22 cellular contexts compared by ENCODE assay signal in genomic region chr14:92558319-92558718, GRCh38. TPM values are rescaled to one million over a fixed set of nuclear protein-coding genes. Genes with fewer than 3 reads are reported as not detected.
DNase-seq lines count a peak whose midpoint lies in the region; ATAC-seq, FAIRE-seq and TF ChIP-seq lines count a peak whose summit lies in the region.
"Had no signal": no experiment of that assay in that cellular context is flagged by ENCODE, and none has a peak within 500 bp of the region (broad histone marks: within the 10 kb centered on the region; RNA-seq: fewer than 3 reads in every experiment).

No MANE protein-coding gene starts in this region.

- 88% methylated on average over 1 of the region's 1 CpG; no CpG with 5 or more reads in 1 of the 2 experiments for WGBS in endodermal cell (ENCODE audit: insufficient coverage in 1 of 2, insufficient read length in 1 of 2), 2 experiments
- WGBS in pancreas, 2 donors, result 54 to 63% methylated on average over 1 of the region's 1 CpG

- H3K27ac Mint-ChIP-seq in activated T-cell treated with anti-CD3 and anti-CD28 coated beads, Interleukin-2, amount 50 U/mL, for 24 hours, result peak overlapping the region; percentile 50
- peak overlapping the region; percentile 29 for H3K27ac Mint-ChIP-seq in activated T-helper 17 cell treated with anti-CD3 and anti-CD28 coated beads, Interleukin-2, amount 50 U/mL, for 72 hours
- H3K27ac Mint-ChIP-seq in endodermal cell (no peak overlapping the region), CD14-positive monocyte (peak overlapping the region in 1 of 7 donors; percentile 44)

- no peak overlapping the region for H3K4me3 ChIP-seq in endodermal cell (ENCODE audit: low read length)
- H3K4me3 ChIP-seq in pancreas, result no peak overlapping the region
- H3K4me3 ChIP-seq: GM23248 had no signal

- FAIRE-seq in pancreas (lab: Jason Lieb, UNC), result no peak
- FAIRE-seq: A204.1, GM18507 had no signal

- H3K27ac ChIP-seq in endodermal cell (ENCODE audit: low read depth, low read length) (no peak overlapping the region), pancreas (no peak overlapping the region)
- H3K27ac ChIP-seq: GM23248 had no signal

- no peaks in the 10 kb centered on the region for H3K27me3 Mint-ChIP-seq in activated T-cell treated with anti-CD3 and anti-CD28 coated beads, Interleukin-2, amount 50 U/mL, for 24 hours
- H3K27me3 Mint-ChIP-seq in activated T-cell treated with anti-CD3 and anti-CD28 coated beads, Interleukin-2, amount 50 U/mL, for 4 hours (ENCODE audit: low read depth), result no peaks in the 10 kb centered on the region
- H3K27me3 Mint-ChIP-seq in activated T-helper 17 cell treated with anti-CD3 and anti-CD28 coated beads, Interleukin-2, amount 50 U/mL, for 72 hours, result no peaks in the 10 kb centered on the region
- H3K27me3 Mint-ChIP-seq in endodermal cell (ENCODE audit: insufficient read depth), result no peaks in the 10 kb centered on the region
- H3K27me3 Mint-ChIP-seq in CD14-positive monocyte (ENCODE audit: low read depth in 3 of 3), result peaks cover 7 to 18% (median 9%) of the 10 kb centered on the region in 3 donors

- H3K9me3 ChIP-seq in endodermal cell (ENCODE audit: control insufficient read depth, low read length) (no peaks in the 10 kb centered on the region), pancreas (no peaks in the 10 kb centered on the region)
- H3K9me3 ChIP-seq: Caco-2 had no signal

- no peaks in the 10 kb centered on the region for H3K4me1 ChIP-seq in endodermal cell (ENCODE audit: control insufficient read depth, insufficient read depth, low read length)
- H3K4me1 ChIP-seq in pancreas, result no peaks in the 10 kb centered on the region

- H3K27me3 ChIP-seq in endodermal cell (ENCODE audit: control insufficient read depth, insufficient read depth, low read length, poor library complexity, severe bottlenecking), result no peaks in the 10 kb centered on the region
- no peaks in the 10 kb centered on the region for H3K27me3 ChIP-seq in pancreas

- H3K9ac ChIP-seq in endodermal cell (ENCODE audit: extremely low read depth, low read length, poor library complexity, severe bottlenecking), result no peak overlapping the region
- H3K9ac ChIP-seq: GM23248 had no signal

- H3K9me3 Mint-ChIP-seq in activated T-cell treated with anti-CD3 and anti-CD28 coated beads, Interleukin-2, amount 50 U/mL, for 24 hours, result no peaks in the 10 kb centered on the region
- H3K9me3 Mint-ChIP-seq in activated T-cell treated with anti-CD3 and anti-CD28 coated beads, Interleukin-2, amount 50 U/mL, for 4 hours, result no peaks in the 10 kb centered on the region
- H3K9me3 Mint-ChIP-seq in activated T-helper 17 cell treated with anti-CD3 and anti-CD28 coated beads, Interleukin-2, amount 50 U/mL, for 72 hours, result no peaks in the 10 kb centered on the region
- H3K9me3 Mint-ChIP-seq in endodermal cell (no peaks in the 10 kb centered on the region), CD14-positive monocyte (no peaks in the 10 kb centered on the region)

- intact Hi-C loops in pancreas (cut with DNase I), result no loop called here
- intact Hi-C loops in CD14-positive monocyte (cut with micrococcal nuclease), result no loop called here

- no peak for ATAC-seq in activated T-cell treated with anti-CD3 and anti-CD28 coated beads, Interleukin-2, amount 50 U/mL, for 4 hours
- ATAC-seq in activated T-helper 17 cell treated with anti-CD3 and anti-CD28 coated beads, Interleukin-2, amount 50 U/mL, for 72 hours (replicated peaks), result peak; percentile 36
- ATAC-seq in pancreas (no peak), GM21576 (IDR thresholded peaks at IDR 0.05; ENCODE audit: unreplicated experiment) (no peak)

- peaks cover 85% of the 10 kb centered on the region for H3K4me1 Mint-ChIP-seq in activated T-cell treated with anti-CD3 and anti-CD28 coated beads, Interleukin-2, amount 50 U/mL, for 24 hours (ENCODE audit: low read depth)
- peaks cover 53% of the 10 kb centered on the region for H3K4me1 Mint-ChIP-seq in activated T-cell treated with anti-CD3 and anti-CD28 coated beads, Interleukin-2, amount 50 U/mL, for 4 hours (ENCODE audit: low read depth)
- peaks cover 25% of the 10 kb centered on the region for H3K4me1 Mint-ChIP-seq in activated T-helper 17 cell treated with anti-CD3 and anti-CD28 coated beads, Interleukin-2, amount 50 U/mL, for 72 hours
- H3K4me1 Mint-ChIP-seq in endodermal cell, result no peaks in the 10 kb centered on the region
- peaks cover 35% of the 10 kb centered on the region for H3K4me1 Mint-ChIP-seq in CD14-positive monocyte

- no peaks in the 10 kb centered on the region for H3K36me3 ChIP-seq in endodermal cell (ENCODE audit: control insufficient read depth, insufficient read depth, low read length)
- no peaks in the 10 kb centered on the region for H3K36me3 ChIP-seq in pancreas

- peaks cover 52% of the 10 kb centered on the region for H3K36me3 Mint-ChIP-seq in activated T-cell treated with anti-CD3 and anti-CD28 coated beads, Interleukin-2, amount 50 U/mL, for 24 hours (ENCODE audit: low read depth)
- peaks cover 6% of the 10 kb centered on the region for H3K36me3 Mint-ChIP-seq in activated T-cell treated with anti-CD3 and anti-CD28 coated beads, Interleukin-2, amount 50 U/mL, for 4 hours (ENCODE audit: insufficient read depth)
- peaks cover 14% of the 10 kb centered on the region for H3K36me3 Mint-ChIP-seq in activated T-helper 17 cell treated with anti-CD3 and anti-CD28 coated beads, Interleukin-2, amount 50 U/mL, for 72 hours (ENCODE audit: low read depth)
- H3K36me3 Mint-ChIP-seq in endodermal cell (ENCODE audit: low read depth) (no peaks in the 10 kb centered on the region), CD14-positive monocyte (peaks cover 73 to 80% of the 10 kb centered on the region in 2 donors)

- no peak overlapping the region for H3K4me3 Mint-ChIP-seq in activated T-cell treated with anti-CD3 and anti-CD28 coated beads, Interleukin-2, amount 50 U/mL, for 24 hours
- H3K4me3 Mint-ChIP-seq in activated T-cell treated with anti-CD3 and anti-CD28 coated beads, Interleukin-2, amount 50 U/mL, for 4 hours, result no peak overlapping the region
- H3K4me3 Mint-ChIP-seq in activated T-helper 17 cell treated with anti-CD3 and anti-CD28 coated beads, Interleukin-2, amount 50 U/mL, for 72 hours, result no peak overlapping the region
- H3K4me3 Mint-ChIP-seq in endodermal cell (no peak overlapping the region), CD14-positive monocyte (no peak overlapping the region)

- TF ChIP-seq CTCF in GM12872 (IDR thresholded peaks at IDR 0.05; ENCODE audit: insufficient read depth, low read depth, low read length), result peak; percentile 25; the same call in 1 of the 3 replicates
- peak; percentile 24 for TF ChIP-seq CTCF in endodermal cell (conservative IDR thresholded peaks at IDR 0.05)
- TF ChIP-seq CTCF in pancreas (IDR thresholded peaks at IDR 0.05), result no peak
- no peak for TF ChIP-seq CTCF in CD14-positive monocyte (IDR thresholded peaks at IDR 0.05)

- DNase-seq in activated T-cell treated with anti-CD3 and anti-CD28 coated beads, Interleukin-2, amount 50 U/mL, for 24 hours, result no peak
- no peak for DNase-seq in activated T-cell treated with anti-CD3 and anti-CD28 coated beads, Interleukin-2, amount 50 U/mL, for 4 hours
- no peak for DNase-seq in endodermal cell
- no peak for DNase-seq in pancreas
- no peak for DNase-seq in CD14-positive monocyte (ENCODE audit: low spot score)
- DNase-seq: C1 segment of cervical spinal cord, Caco-2, DMS153, EL, GM23248, NCI-H1105, NCI-H1694 treated with DMSO at 0.1 percent for 48 hours, NCI-H2107, NCI-H2227 treated with DMSO at 0.1 percent for 48 hours, NCI-H526, SHP77 had no signal

RNA-seq across cellular contexts. Expression of gene RIN3, which starts 44.7 kb away (rescaled TPM):
- total RNA-seq in activated T-cell treated with anti-CD3 and anti-CD28 coated beads, Interleukin-2, amount 50 U/mL, for 4 hours, result 10 to 100 TPM; 14.2 to 24.3 (median 18.5) TPM
- 10 to 100 TPM; 14.1 to 24.1 TPM for total RNA-seq in activated T-helper 17 cell treated with anti-CD3 and anti-CD28 coated beads, Interleukin-2, amount 50 U/mL, for 72 hours
- total RNA-seq in endodermal cell (1 to 10 TPM; 5.2 to 6.0 TPM), pancreas (1 to 10 TPM; 1.1 to 9.0 (median 2.1) TPM)
- 2.5 TPM for polyA plus RNA-seq in endodermal cell (2013, experiment 1 of 2)
- 2.6 TPM for polyA plus RNA-seq in endodermal cell (2013, experiment 2 of 2)
- polyA plus RNA-seq in pancreas (1 to 10 TPM; 2.2 to 2.9 TPM), CD14-positive monocyte (10 to 100 TPM; 42.8 to 54.6 TPM)
- total RNA-seq: OCI-LY7 had no signal

Comparison
In these comparisons a context has a peak if more than half of its experiments do, and no peak if none do; other contexts are left out.
1. CTCF ChIP-seq: peak in GM12872 (single experiment) and endodermal cell (single experiment); none in pancreas (0 of 4) and CD14-positive monocyte (single experiment).